In the genomic region with DNA sequence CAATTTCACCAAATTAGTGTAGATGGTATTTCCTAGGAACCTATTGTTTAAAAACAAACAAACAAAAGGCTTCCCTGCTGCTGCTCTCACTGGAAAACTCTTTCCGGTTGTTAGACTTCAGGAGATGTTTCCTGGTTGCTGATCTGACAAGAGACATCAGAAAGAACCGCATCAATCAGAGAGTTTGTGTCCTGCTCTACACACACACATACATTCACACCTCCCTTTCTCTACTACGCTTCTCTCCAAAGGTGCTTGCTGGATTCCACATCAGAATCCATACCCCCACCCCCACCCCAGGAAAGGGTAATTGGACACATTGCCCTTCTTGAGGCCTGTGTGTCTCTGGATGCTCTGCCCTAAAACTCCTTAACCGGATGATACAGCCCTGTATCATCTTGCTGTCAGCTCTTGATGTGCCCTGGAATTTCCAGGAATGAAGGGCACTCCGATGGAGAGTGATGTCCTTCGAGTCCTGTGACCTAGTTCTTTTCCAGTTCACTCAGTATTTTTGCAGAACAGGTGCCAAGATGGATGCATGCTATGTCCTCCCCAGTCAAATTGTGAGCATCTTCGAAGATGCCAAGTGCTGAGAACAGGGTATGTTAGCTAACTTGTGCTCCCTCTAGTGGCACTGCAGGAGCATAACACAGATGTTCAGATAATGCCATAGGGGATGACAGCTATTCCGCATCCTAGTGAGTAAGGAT, we compare ENCODE assay signal across 8 cellular contexts.
DNase-seq lines count a peak whose midpoint lies in the region; ATAC-seq and TF ChIP-seq lines count a peak whose summit lies in the region.

No MANE protein-coding gene starts in this region.

- no peaks in the 10 kb centered on the region for H3K27me3 Mint-ChIP-seq in activated CD8-positive, alpha-beta T cell treated with anti-CD3 and anti-CD28 coated beads, Interleukin-2, amount 10 ng/mL, durations not matched to agents 7 days and 5 days (ENCODE audit: low read depth)
- peaks cover 4% of the 10 kb centered on the region for H3K27me3 Mint-ChIP-seq in nephron (ENCODE audit: low read depth)

- peak; percentile 91 for ATAC-seq in GM19372 (IDR thresholded peaks at IDR 0.05; ENCODE audit: low read depth, unreplicated experiment)
- ATAC-seq in HG03460 (IDR thresholded peaks at IDR 0.05; ENCODE audit: unreplicated experiment), result peak; percentile 85
- ATAC-seq in activated CD8-positive, alpha-beta T cell treated with anti-CD3 and anti-CD28 coated beads, Interleukin-2, amount 10 ng/mL, durations not matched to agents 7 days and 5 days, result peak; percentile 78
- ATAC-seq in GM21737 (IDR thresholded peaks at IDR 0.05; ENCODE audit: unreplicated experiment), result no peak

- peak; percentile 97 for TF ChIP-seq CTCF in fibroblast of mammary gland (conservative IDR thresholded peaks at IDR 0.05; ENCODE audit: control insufficient read depth, insufficient read depth, low read depth, low read length)
- TF ChIP-seq CTCF in nephron (IDR thresholded peaks at IDR 0.05; ENCODE audit: unreplicated experiment in 3 of 3), result peak; percentile 87 to 92 (median 92)

- H3K36me3 Mint-ChIP-seq in activated CD8-positive, alpha-beta T cell treated with anti-CD3 and anti-CD28 coated beads, Interleukin-2, amount 10 ng/mL, durations not matched to agents 7 days and 5 days (ENCODE audit: low read depth), result no peaks in the 10 kb centered on the region
- H3K36me3 Mint-ChIP-seq in nephron (ENCODE audit: low read depth), result no peaks in the 10 kb centered on the region

- H3K4me3 Mint-ChIP-seq in activated CD8-positive, alpha-beta T cell treated with anti-CD3 and anti-CD28 coated beads, Interleukin-2, amount 10 ng/mL, durations not matched to agents 7 days and 5 days, result no peak overlapping the region
- no peak overlapping the region for H3K4me3 Mint-ChIP-seq in nephron

- CTCF ChIA-PET in activated CD8-positive, alpha-beta T cell treated with anti-CD3 and anti-CD28 coated beads, Interleukin-2, amount 10 ng/mL, durations not matched to agents 7 days and 5 days (lab: Charles Lee), result interaction anchor here (0.8 to 1.3 kb wide), 7 partner anchors 16 to 486 kb away, joined by 3 to 15 read pairs (median 4); no protein-coding TSS in a partner anchor

- H3K4me3 ChIP-seq in fibroblast of mammary gland (ENCODE audit: control insufficient read depth, low read depth, low read length), result no peak overlapping the region

- POLR2A ChIA-PET in activated CD8-positive, alpha-beta T cell treated with anti-CD3 and anti-CD28 coated beads, Interleukin-2, amount 10 ng/mL, durations not matched to agents 7 days and 5 days (lab: Charles Lee), result no interaction called here

- peak; percentile 77 for DNase-seq in D341Med (ENCODE audit: low spot score)
- peak; percentile 79 for DNase-seq in NCI-H510A treated with DMSO at 0.1 percent for 48 hours (lab: John Stamatoyannopoulos, UW)
- DNase-seq in activated CD8-positive, alpha-beta T cell treated with anti-CD3 and anti-CD28 coated beads, Interleukin-2, amount 10 ng/mL, durations not matched to agents 7 days and 5 days, result peak; percentile 46
- peak; percentile 64 for DNase-seq in fibroblast of mammary gland (ENCODE audit: low read depth)

- no peaks in the 10 kb centered on the region for H3K4me1 Mint-ChIP-seq in activated CD8-positive, alpha-beta T cell treated with anti-CD3 and anti-CD28 coated beads, Interleukin-2, amount 10 ng/mL, durations not matched to agents 7 days and 5 days (ENCODE audit: low read depth)
- no peaks in the 10 kb centered on the region for H3K4me1 Mint-ChIP-seq in nephron

- no peak overlapping the region for H3K27ac Mint-ChIP-seq in activated CD8-positive, alpha-beta T cell treated with anti-CD3 and anti-CD28 coated beads, Interleukin-2, amount 10 ng/mL, durations not matched to agents 7 days and 5 days
- no peak overlapping the region for H3K27ac Mint-ChIP-seq in nephron

- H3K9me3 Mint-ChIP-seq in activated CD8-positive, alpha-beta T cell treated with anti-CD3 and anti-CD28 coated beads, Interleukin-2, amount 10 ng/mL, durations not matched to agents 7 days and 5 days (ENCODE audit: insufficient read depth), result no peaks in the 10 kb centered on the region
- peaks cover 16% of the 10 kb centered on the region for H3K9me3 Mint-ChIP-seq in nephron
